ENCODE assay signal across 21 cellular contexts in genomic region chrX:32948130-32948529, GRCh38.
"Had no signal": no experiment of that assay in that cellular context is flagged by ENCODE, and none has a peak within 500 bp of the region (broad histone marks: within the 10 kb centered on the region; RNA-seq: fewer than 3 reads in every experiment).

No MANE protein-coding gene starts in this region.

- H3K4me3 Mint-ChIP-seq: naive thymus-derived CD8-positive, alpha-beta T cell; nephron progenitor cell; stimulated activated memory B cell treated with anti-CD40 and anti-IgM and Interleukin-4, amounts not matched to agents 10 μg/mL and 1 μg/mL and 100 μg/mL, for 72 hours; type B pancreatic cell had no signal

- H3K27ac ChIP-seq: left lung, ovary, psoas muscle, skin epidermis, spleen, testis, tibial artery had no signal

- H3K9me3 Mint-ChIP-seq: nephron progenitor cell; stimulated activated memory B cell treated with anti-CD40 and anti-IgM and Interleukin-4, amounts not matched to agents 10 μg/mL and 1 μg/mL and 100 μg/mL, for 72 hours; type B pancreatic cell had no signal

- H3K27ac Mint-ChIP-seq: naive thymus-derived CD8-positive, alpha-beta T cell; nephron progenitor cell; stimulated activated memory B cell treated with anti-CD40 and anti-IgM and Interleukin-4, amounts not matched to agents 10 μg/mL and 1 μg/mL and 100 μg/mL, for 72 hours; type B pancreatic cell had no signal

- H3K36me3 Mint-ChIP-seq: naive thymus-derived CD8-positive, alpha-beta T cell; stimulated activated memory B cell treated with anti-CD40 and anti-IgM and Interleukin-4, amounts not matched to agents 10 μg/mL and 1 μg/mL and 100 μg/mL, for 72 hours; type B pancreatic cell had no signal

- H3K27me3 Mint-ChIP-seq: naive thymus-derived CD8-positive, alpha-beta T cell; stimulated activated memory B cell treated with anti-CD40 and anti-IgM and Interleukin-4, amounts not matched to agents 10 μg/mL and 1 μg/mL and 100 μg/mL, for 72 hours; type B pancreatic cell had no signal

- H3K27me3 ChIP-seq: left lung, ovary, sigmoid colon, spleen, testis, tibial artery had no signal

- H3K9me3 ChIP-seq: left lung, ovary, psoas muscle, sigmoid colon, spleen, testis, tibial artery had no signal

- H3K4me1 ChIP-seq: left lung, psoas muscle, spleen, testis had no signal

- ATAC-seq: left lung; naive thymus-derived CD8-positive, alpha-beta T cell; right cardiac atrium; stimulated activated memory B cell treated with anti-CD40 and anti-IgM and Interleukin-4, amounts not matched to agents 10 μg/mL and 1 μg/mL and 100 μg/mL, for 72 hours; stimulated activated naive CD8-positive, alpha-beta T cell treated with anti-CD3 and anti-CD28 coated beads, Interleukin-15, Interleukin-2, amounts not matched to agents 100 U/mL and 50 U/mL, for 24 hours had no signal

- H3K36me3 ChIP-seq: left lung, ovary, sigmoid colon, spleen, tibial artery had no signal

- H3K4me3 ChIP-seq: left lung, ovary, psoas muscle, sigmoid colon, skin epidermis, spleen, testis, tibial artery had no signal

- DNase-seq: cortex of kidney; kidney; left lung; mesenchymal stem cell; naive thymus-derived CD8-positive, alpha-beta T cell; nephron progenitor cell; occipital lobe; ovary; posterior cingulate gyrus; psoas muscle; right cardiac atrium; sigmoid colon; spleen; stimulated activated CD4-positive, alpha-beta T cell treated with anti-CD3 and anti-CD28 coated beads, Interleukin-4, amount 100 ng/mL, for 4 hours; stimulated activated naive CD8-positive, alpha-beta T cell treated with anti-CD3 and anti-CD28 coated beads, Interleukin-15, Interleukin-2, amounts not matched to agents 100 U/mL and 50 U/mL, for 24 hours; substantia nigra; testis; tibial artery had no signal

- H3K4me1 Mint-ChIP-seq: naive thymus-derived CD8-positive, alpha-beta T cell; nephron progenitor cell; stimulated activated memory B cell treated with anti-CD40 and anti-IgM and Interleukin-4, amounts not matched to agents 10 μg/mL and 1 μg/mL and 100 μg/mL, for 72 hours had no signal
